Comparison of ENCODE assay signal across 11 cellular contexts in the genomic region with DNA sequence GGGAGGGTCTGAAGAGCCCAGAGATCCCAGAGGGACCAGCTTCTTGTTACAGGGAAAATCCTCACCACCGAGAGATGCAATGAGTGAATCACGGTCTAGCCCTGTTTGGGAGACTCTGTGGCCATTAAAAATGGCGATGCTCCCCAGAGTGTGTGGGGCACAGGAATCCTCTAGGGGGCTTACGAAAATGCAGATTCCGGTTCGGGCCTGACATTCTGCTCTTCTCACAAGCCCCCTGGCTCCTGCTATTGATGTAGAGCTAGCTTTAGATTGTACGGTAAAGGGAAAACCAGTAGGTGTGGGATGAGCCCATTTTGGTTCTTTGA. TPM values are rescaled to one million over a fixed set of nuclear protein-coding genes. Genes with fewer than 3 reads are reported as not detected.
DNase-seq lines count a peak whose midpoint lies in the region; ATAC-seq and TF ChIP-seq lines count a peak whose summit lies in the region.
"Had no signal": no experiment of that assay in that cellular context is flagged by ENCODE, and none has a peak within 500 bp of the region (broad histone marks: within the 10 kb centered on the region; RNA-seq: fewer than 3 reads in every experiment).

No MANE protein-coding gene starts in this region.

- H3K79me2 ChIP-seq in hepatocyte, result no peaks in the 10 kb centered on the region
- H3K79me2 ChIP-seq in smooth muscle cell (ENCODE audit: low read depth), result no peaks in the 10 kb centered on the region
- H3K79me2 ChIP-seq in PC-3 (ENCODE audit: low read length), result no peaks in the 10 kb centered on the region

- intact Hi-C loops in activated CD4-positive, alpha-beta memory T cell treated with anti-CD3 and anti-CD28 coated beads for 36 hours (cut with micrococcal nuclease), result no loop called here
- intact Hi-C loops in PC-3 (cut with micrococcal nuclease), result no loop called here

- TF ChIP-seq CTCF in hepatocyte (IDR thresholded peaks at IDR 0.05; ENCODE audit: poor library complexity) (no peak), smooth muscle cell (IDR thresholded peaks at IDR 0.05; ENCODE audit: borderline replicate concordance, insufficient read depth, poor library complexity, severe bottlenecking) (peak; percentile 11), PC-3 (conservative IDR thresholded peaks at IDR 0.05; ENCODE audit: low read depth, low read length) (no peak)

- no peak for ATAC-seq in PC-3

- H3K9me3 ChIP-seq in hepatocyte (ENCODE audit: low read depth), result no peaks in the 10 kb centered on the region
- H3K9me3 ChIP-seq in smooth muscle cell (replicated peaks; ENCODE audit: low read depth), result no peaks in the 10 kb centered on the region
- H3K9me3 ChIP-seq in PC-3 (ENCODE audit: low read length), result no peaks in the 10 kb centered on the region
- H3K9me3 ChIP-seq: SJSA1 had no signal

- peaks cover 18% of the 10 kb centered on the region for H3K4me1 Mint-ChIP-seq in activated CD4-positive, alpha-beta memory T cell treated with anti-CD3 and anti-CD28 coated beads for 36 hours (ENCODE audit: low read depth)

- H3K9ac ChIP-seq in smooth muscle cell (ENCODE audit: low read depth), result no peak overlapping the region
- H3K9ac ChIP-seq in PC-3 (ENCODE audit: low read length), result no peak overlapping the region

- H3K9me2 ChIP-seq in hepatocyte (replicated peaks; ENCODE audit: insufficient read depth), result no peaks in the 10 kb centered on the region
- H3K9me2 ChIP-seq in PC-3 (replicated peaks; ENCODE audit: low read length), result no peaks in the 10 kb centered on the region

- H3K27ac ChIP-seq in hepatocyte (no peak overlapping the region), smooth muscle cell (ENCODE audit: low read depth) (no peak overlapping the region), PC-3 (ENCODE audit: low read length) (no peak overlapping the region)
- H3K27ac ChIP-seq: SJSA1 had no signal

- H3K4me1 ChIP-seq in hepatocyte (ENCODE audit: insufficient read depth) (peaks cover 8% of the 10 kb centered on the region), smooth muscle cell (ENCODE audit: low read depth) (peaks cover 11% of the 10 kb centered on the region), PC-3 (ENCODE audit: insufficient read depth, low read length) (peaks cover 5% of the 10 kb centered on the region; the same call in 1 of the 2 replicates)

- peaks cover 23% of the 10 kb centered on the region for H3K27me3 Mint-ChIP-seq in activated CD4-positive, alpha-beta memory T cell treated with anti-CD3 and anti-CD28 coated beads for 36 hours

- peak; percentile 27 for DNase-seq in NCI-H1436 (lab: John Stamatoyannopoulos, UW)
- DNase-seq in NCI-H1436 treated with DMSO at 0.1 percent for 48 hours (lab: John Stamatoyannopoulos, UW), result no peak
- no peak for DNase-seq in activated CD4-positive, alpha-beta memory T cell treated with anti-CD3 and anti-CD28 coated beads for 36 hours
- no peak for DNase-seq in hepatocyte (ENCODE audit: low spot score)
- DNase-seq in smooth muscle cell (lab: John Stamatoyannopoulos, UW; ENCODE audit: unreplicated experiment), result no peak
- DNase-seq in DMS79 (lab: John Stamatoyannopoulos, UW), result no peak
- no peak for DNase-seq in dermis blood vessel endothelial cell
- DNase-seq in PC-3, result no peak
- DNase-seq: 8988T, Karpas-422 had no signal

- H3K9me3 Mint-ChIP-seq in activated CD4-positive, alpha-beta memory T cell treated with anti-CD3 and anti-CD28 coated beads for 36 hours, result no peaks in the 10 kb centered on the region

- H3K4me3 Mint-ChIP-seq in activated CD4-positive, alpha-beta memory T cell treated with anti-CD3 and anti-CD28 coated beads for 36 hours, result peak overlapping the region; percentile 81

- H3F3A ChIP-seq in smooth muscle cell (ENCODE audit: low read depth), result peaks cover 4% of the 10 kb centered on the region
- H3F3A ChIP-seq in PC-3 (ENCODE audit: low read length, unreplicated experiment), result no peaks in the 10 kb centered on the region

- H3K4me3 ChIP-seq in hepatocyte, result peak overlapping the region; percentile 48
- peak overlapping the region; percentile 70 for H3K4me3 ChIP-seq in smooth muscle cell
- H3K4me3 ChIP-seq in PC-3 (ENCODE audit: low read length), result no peak overlapping the region

- peaks cover 64% of the 10 kb centered on the region for H3K27me3 ChIP-seq in hepatocyte
- H3K27me3 ChIP-seq in smooth muscle cell (ENCODE audit: low read depth), result peaks cover 41% of the 10 kb centered on the region
- H3K27me3 ChIP-seq in PC-3 (ENCODE audit: low read length), result peaks cover 71% of the 10 kb centered on the region

- WGBS in hepatocyte (ENCODE audit: low lambda C conversion rate, missing lambda C conversion rate), result 12% methylated on average over 7 of the region's 7 CpGs
- WGBS in smooth muscle cell (ENCODE audit: low lambda C conversion rate), result 17% methylated on average over 7 of the region's 7 CpGs

- H2AFZ ChIP-seq in hepatocyte, result peak overlapping the region; percentile 86
- H2AFZ ChIP-seq in smooth muscle cell (ENCODE audit: low read depth), result peak overlapping the region; percentile 94
- H2AFZ ChIP-seq in PC-3 (ENCODE audit: low read length), result no peak overlapping the region

- BruUV-seq in PC-3 (replicated peaks; lab: Mats Ljungman, UMichigan), result no TSS peak

- H3K36me3 Mint-ChIP-seq in activated CD4-positive, alpha-beta memory T cell treated with anti-CD3 and anti-CD28 coated beads for 36 hours, result no peaks in the 10 kb centered on the region

- H3K4me2 ChIP-seq in hepatocyte (peak overlapping the region; percentile 91), smooth muscle cell (peak overlapping the region; percentile 98), PC-3 (ENCODE audit: low read length) (no peak overlapping the region)

- POLR2A ChIA-PET in activated CD4-positive, alpha-beta memory T cell treated with anti-CD3 and anti-CD28 coated beads for 36 hours (lab: Charles Lee), result no interaction called here
- POLR2A ChIA-PET in PC-3 (lab: Charles Lee; ENCODE audit: unreplicated experiment), result no interaction called here

- H3K36me3 ChIP-seq in hepatocyte (replicated peaks; ENCODE audit: insufficient read depth, low read depth) (no peaks in the 10 kb centered on the region), smooth muscle cell (ENCODE audit: low read depth) (no peaks in the 10 kb centered on the region), PC-3 (ENCODE audit: low read depth, low read length) (no peaks in the 10 kb centered on the region)
- H3K36me3 ChIP-seq: SJSA1 had no signal

- no peak overlapping the region for H3K27ac Mint-ChIP-seq in activated CD4-positive, alpha-beta memory T cell treated with anti-CD3 and anti-CD28 coated beads for 36 hours

- H4K20me1 ChIP-seq in hepatocyte (ENCODE audit: insufficient read depth, poor library complexity, severe bottlenecking) (no peaks in the 10 kb centered on the region), smooth muscle cell (ENCODE audit: low read depth) (no peaks in the 10 kb centered on the region), PC-3 (ENCODE audit: low read length) (no peaks in the 10 kb centered on the region)

- CTCF ChIA-PET in activated CD4-positive, alpha-beta memory T cell treated with anti-CD3 and anti-CD28 coated beads for 36 hours (lab: Charles Lee), result interaction anchor here (0.9 to 2.9 kb wide), 6 partner anchors 10 to 108 kb away, joined by 3 to 24 read pairs (median 3); a partner anchor contains a TSS
- CTCF ChIA-PET in PC-3 (lab: Charles Lee), result interaction anchor here (0.5 to 0.8 kb wide), 2 partner anchors 35 to 200 kb away, joined by 3 to 4 read pairs; no protein-coding TSS in a partner anchor

RNA-seq across cellular contexts. Expression of a gene that starts 35.5 kb away (rescaled TPM):
- under 1 TPM in 1 of 2 experiments, not detected in 1; 0.07 TPM for total RNA-seq in activated CD4-positive, alpha-beta memory T cell treated with anti-CD3 and anti-CD28 coated beads for 36 hours
- total RNA-seq in hepatocyte, result 5.2 and 11.0 TPM in 2 replicates
- polyA plus RNA-seq in hepatocyte, result 21.2 and 22.0 TPM in 2 replicates
- total RNA-seq in smooth muscle cell, result 9.9 and 11.1 TPM in 2 replicates
- polyA plus RNA-seq in smooth muscle cell, result 23.1 and 31.6 TPM in 2 replicates
- total RNA-seq in dermis blood vessel endothelial cell, result under 0.01 and 0.23 TPM in 2 replicates
- 18.2 and 23.1 TPM in 2 replicates for total RNA-seq in PC-3 (2014; rRNA removed)
